1 cellular context compared by ENCODE assay signal in genomic region chr12:123457980-123458779, GRCh38.
TF ChIP-seq lines count a peak whose summit lies in the region.

Gene SNRNP35, plus strand, starts transcription at chr12:123458139. Its CDS starts 7,402 bp downstream, at chr12:123465541.

TF ChIP-seq in HepG2, 621 proteins besides CTCF, POLR2A, EP300 and RAD21 (continued from another document and continues in another):
- TF ChIP-seq, protein P1, sequence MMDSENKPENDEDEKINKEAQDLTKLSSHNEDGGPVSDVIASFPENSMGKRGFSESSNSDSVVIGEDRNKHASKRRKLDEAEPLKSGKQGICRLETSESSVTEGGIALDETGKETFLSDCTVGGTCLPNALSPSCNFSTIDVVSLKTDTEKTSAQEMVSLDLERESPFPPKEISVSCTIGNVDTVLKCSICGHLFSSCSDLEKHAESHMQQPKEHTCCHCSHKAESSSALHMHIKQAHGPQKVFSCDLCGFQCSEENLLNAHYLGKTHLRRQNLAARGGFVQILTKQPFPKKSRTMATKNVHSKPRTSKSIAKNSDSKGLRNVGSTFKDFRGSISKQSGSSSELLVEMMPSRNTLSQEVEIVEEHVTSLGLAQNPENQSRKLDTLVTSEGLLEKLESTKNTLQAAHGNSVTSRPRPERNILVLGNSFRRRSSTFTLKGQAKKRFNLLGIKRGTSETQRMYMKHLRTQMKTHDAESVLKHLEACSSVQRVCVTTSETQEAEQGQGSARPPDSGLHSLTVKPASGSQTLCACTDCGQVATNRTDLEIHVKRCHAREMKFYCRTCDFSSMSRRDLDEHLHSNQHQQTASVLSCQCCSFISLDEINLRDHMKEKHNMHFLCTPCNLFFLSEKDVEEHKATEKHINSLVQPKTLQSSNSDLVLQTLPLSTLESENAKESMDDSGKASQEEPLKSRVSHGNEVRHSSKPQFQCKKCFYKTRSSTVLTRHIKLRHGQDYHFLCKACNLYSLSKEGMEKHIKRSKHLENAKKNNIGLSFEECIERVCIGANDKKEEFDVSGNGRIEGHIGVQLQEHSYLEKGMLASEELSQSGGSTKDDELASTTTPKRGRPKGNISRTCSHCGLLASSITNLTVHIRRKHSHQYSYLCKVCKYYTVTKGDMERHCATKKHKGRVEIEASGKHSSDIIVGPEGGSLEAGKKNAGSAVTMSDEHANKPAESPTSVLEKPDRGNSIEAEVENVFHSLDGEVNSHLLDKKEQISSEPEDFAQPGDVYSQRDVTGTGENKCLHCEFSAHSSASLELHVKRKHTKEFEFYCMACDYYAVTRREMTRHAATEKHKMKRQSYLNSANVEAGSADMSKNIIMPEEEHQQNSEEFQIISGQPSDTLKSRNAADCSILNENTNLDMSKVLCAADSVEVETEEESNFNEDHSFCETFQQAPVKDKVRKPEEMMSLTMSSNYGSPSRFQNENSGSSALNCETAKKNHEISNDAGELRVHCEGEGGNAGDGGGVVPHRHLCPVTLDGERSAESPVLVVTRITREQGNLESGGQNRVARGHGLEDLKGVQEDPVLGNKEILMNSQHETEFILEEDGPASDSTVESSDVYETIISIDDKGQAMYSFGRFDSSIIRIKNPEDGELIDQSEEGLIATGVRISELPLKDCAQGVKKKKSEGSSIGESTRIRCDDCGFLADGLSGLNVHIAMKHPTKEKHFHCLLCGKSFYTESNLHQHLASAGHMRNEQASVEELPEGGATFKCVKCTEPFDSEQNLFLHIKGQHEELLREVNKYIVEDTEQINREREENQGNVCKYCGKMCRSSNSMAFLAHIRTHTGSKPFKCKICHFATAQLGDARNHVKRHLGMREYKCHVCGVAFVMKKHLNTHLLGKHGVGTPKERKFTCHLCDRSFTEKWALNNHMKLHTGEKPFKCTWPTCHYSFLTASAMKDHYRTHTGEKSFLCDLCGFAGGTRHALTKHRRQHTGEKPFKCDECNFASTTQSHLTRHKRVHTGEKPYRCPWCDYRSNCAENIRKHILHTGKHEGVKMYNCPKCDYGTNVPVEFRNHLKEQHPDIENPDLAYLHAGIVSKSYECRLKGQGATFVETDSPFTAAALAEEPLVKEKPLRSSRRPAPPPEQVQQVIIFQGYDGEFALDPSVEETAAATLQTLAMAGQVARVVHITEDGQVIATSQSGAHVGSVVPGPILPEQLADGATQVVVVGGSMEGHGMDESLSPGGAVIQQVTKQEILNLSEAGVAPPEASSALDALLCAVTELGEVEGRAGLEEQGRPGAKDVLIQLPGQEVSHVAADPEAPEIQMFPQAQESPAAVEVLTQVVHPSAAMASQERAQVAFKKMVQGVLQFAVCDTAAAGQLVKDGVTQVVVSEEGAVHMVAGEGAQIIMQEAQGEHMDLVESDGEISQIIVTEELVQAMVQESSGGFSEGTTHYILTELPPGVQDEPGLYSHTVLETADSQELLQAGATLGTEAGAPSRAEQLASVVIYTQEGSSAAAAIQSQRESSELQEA (CRISPR knock-in tag; IDR thresholded peaks at IDR 0.05; ENCODE audit: not compliant biosample characterization): no peak
- TF ChIP-seq KLF16 (CRISPR knock-in tag; IDR thresholded peaks at IDR 0.05) (peak in 1 of 2 experiments; percentile 79; a peak in 2 of 4 replicates), YY1 (IDR thresholded peaks at IDR 0.05; ENCODE audit: insufficient read depth, insufficient replicate concordance, low read depth, low read length) (peak; percentile 95), ZNF180 (CRISPR knock-in tag; IDR thresholded peaks at IDR 0.05; ENCODE audit: borderline replicate concordance, low read depth) (no peak), MIER3 (CRISPR knock-in tag; IDR thresholded peaks at IDR 0.05; ENCODE audit: borderline replicate concordance) (peak; percentile 61; the same call in 1 of the 2 replicates), ZMYM2 (CRISPR knock-in tag; IDR thresholded peaks at IDR 0.05) (peak; percentile 62; the same call in 1 of the 2 replicates), MYC (CRISPR knock-in tag; IDR thresholded peaks at IDR 0.05; ENCODE audit: borderline replicate concordance) (peak; percentile 60; the same call in 1 of the 2 replicates), ZZZ3 (CRISPR knock-in tag; IDR thresholded peaks at IDR 0.05; ENCODE audit: borderline replicate concordance) (no peak), ZNF720 (CRISPR knock-in tag; IDR thresholded peaks at IDR 0.05) (0 out of 2 replicates have a peak, but pooled peaks have one; percentile 42), TMF1 (CRISPR knock-in tag; IDR thresholded peaks at IDR 0.05; ENCODE audit: low read depth) (0 out of 2 replicates have a peak, but pooled peaks have one; percentile 63), ZNF547 (CRISPR knock-in tag; IDR thresholded peaks at IDR 0.05) (no peak), PHF20 (CRISPR knock-in tag; IDR thresholded peaks at IDR 0.05) (peak; percentile 88), SRY (CRISPR knock-in tag; IDR thresholded peaks at IDR 0.05) (peak; percentile 58), NFIC (IDR thresholded peaks at IDR 0.05; ENCODE audit: low read length) (0 out of 2 replicates have a peak, but pooled peaks have one; percentile 21), FOXO1 (CRISPR knock-in tag; IDR thresholded peaks at IDR 0.05) (peak; percentile 28; the same call in 1 of the 2 replicates), MLX (CRISPR knock-in tag; IDR thresholded peaks at IDR 0.05) (no peak), SOX13 (IDR thresholded peaks at IDR 0.05) (no peak), SOX13 (CRISPR knock-in tag; conservative IDR thresholded peaks at IDR 0.05 in 1 of 2, IDR thresholded peaks at IDR 0.05 in 1 of 2) (peak in 1 of 2 experiments; percentile 51; a peak in 1 of 4 replicates), ZNF143 (CRISPR knock-in tag; IDR thresholded peaks at IDR 0.05) (peak; percentile 26; the same call in 1 of the 2 replicates), FOXP1 (IDR thresholded peaks at IDR 0.05) (no peak), FOXP1 (CRISPR knock-in tag; IDR thresholded peaks at IDR 0.05) (no peak), ZNF644 (CRISPR knock-in tag; IDR thresholded peaks at IDR 0.05; ENCODE audit: low read depth) (0 out of 2 replicates have a peak, but pooled peaks have one; percentile 46), NR2F6 (IDR thresholded peaks at IDR 0.05) (0 out of 2 replicates have a peak, but pooled peaks have one; percentile 24), NR2F6 (CRISPR knock-in tag; IDR thresholded peaks at IDR 0.05) (no peak), RCOR2 (CRISPR knock-in tag; IDR thresholded peaks at IDR 0.05) (no peak), SMARCE1 (IDR thresholded peaks at IDR 0.05; ENCODE audit: borderline replicate concordance) (no peak)
- TF ChIP-seq, protein P2, sequence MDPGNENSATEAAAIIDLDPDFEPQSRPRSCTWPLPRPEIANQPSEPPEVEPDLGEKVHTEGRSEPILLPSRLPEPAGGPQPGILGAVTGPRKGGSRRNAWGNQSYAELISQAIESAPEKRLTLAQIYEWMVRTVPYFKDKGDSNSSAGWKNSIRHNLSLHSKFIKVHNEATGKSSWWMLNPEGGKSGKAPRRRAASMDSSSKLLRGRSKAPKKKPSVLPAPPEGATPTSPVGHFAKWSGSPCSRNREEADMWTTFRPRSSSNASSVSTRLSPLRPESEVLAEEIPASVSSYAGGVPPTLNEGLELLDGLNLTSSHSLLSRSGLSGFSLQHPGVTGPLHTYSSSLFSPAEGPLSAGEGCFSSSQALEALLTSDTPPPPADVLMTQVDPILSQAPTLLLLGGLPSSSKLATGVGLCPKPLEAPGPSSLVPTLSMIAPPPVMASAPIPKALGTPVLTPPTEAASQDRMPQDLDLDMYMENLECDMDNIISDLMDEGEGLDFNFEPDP (CRISPR knock-in tag; conservative IDR thresholded peaks at IDR 0.05): 0 out of 2 replicates have a peak, but pooled peaks have one; percentile 30
- TF ChIP-seq, protein P3, sequence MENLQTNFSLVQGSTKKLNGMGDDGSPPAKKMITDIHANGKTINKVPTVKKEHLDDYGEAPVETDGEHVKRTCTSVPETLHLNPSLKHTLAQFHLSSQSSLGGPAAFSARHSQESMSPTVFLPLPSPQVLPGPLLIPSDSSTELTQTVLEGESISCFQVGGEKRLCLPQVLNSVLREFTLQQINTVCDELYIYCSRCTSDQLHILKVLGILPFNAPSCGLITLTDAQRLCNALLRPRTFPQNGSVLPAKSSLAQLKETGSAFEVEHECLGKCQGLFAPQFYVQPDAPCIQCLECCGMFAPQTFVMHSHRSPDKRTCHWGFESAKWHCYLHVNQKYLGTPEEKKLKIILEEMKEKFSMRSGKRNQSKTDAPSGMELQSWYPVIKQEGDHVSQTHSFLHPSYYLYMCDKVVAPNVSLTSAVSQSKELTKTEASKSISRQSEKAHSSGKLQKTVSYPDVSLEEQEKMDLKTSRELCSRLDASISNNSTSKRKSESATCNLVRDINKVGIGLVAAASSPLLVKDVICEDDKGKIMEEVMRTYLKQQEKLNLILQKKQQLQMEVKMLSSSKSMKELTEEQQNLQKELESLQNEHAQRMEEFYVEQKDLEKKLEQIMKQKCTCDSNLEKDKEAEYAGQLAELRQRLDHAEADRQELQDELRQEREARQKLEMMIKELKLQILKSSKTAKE (CRISPR knock-in tag; IDR thresholded peaks at IDR 0.05; ENCODE audit: borderline replicate concordance): no peak
- TF ChIP-seq, protein P4, sequence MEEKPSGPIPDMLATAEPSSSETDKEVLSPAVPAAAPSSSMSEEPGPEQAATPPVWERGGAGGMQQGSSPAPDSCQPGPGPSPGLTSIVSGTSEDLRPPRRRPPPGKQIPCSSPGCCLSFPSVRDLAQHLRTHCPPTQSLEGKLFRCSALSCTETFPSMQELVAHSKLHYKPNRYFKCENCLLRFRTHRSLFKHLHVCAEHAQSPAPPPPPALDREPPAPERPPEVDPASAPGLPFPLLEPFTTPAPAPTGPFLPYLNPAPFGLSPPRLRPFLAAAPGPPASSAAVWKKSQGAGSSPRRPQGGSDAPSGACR (CRISPR knock-in tag; IDR thresholded peaks at IDR 0.05): 0 out of 2 replicates have a peak, but pooled peaks have one; percentile 76
- TF ChIP-seq, protein P5, sequence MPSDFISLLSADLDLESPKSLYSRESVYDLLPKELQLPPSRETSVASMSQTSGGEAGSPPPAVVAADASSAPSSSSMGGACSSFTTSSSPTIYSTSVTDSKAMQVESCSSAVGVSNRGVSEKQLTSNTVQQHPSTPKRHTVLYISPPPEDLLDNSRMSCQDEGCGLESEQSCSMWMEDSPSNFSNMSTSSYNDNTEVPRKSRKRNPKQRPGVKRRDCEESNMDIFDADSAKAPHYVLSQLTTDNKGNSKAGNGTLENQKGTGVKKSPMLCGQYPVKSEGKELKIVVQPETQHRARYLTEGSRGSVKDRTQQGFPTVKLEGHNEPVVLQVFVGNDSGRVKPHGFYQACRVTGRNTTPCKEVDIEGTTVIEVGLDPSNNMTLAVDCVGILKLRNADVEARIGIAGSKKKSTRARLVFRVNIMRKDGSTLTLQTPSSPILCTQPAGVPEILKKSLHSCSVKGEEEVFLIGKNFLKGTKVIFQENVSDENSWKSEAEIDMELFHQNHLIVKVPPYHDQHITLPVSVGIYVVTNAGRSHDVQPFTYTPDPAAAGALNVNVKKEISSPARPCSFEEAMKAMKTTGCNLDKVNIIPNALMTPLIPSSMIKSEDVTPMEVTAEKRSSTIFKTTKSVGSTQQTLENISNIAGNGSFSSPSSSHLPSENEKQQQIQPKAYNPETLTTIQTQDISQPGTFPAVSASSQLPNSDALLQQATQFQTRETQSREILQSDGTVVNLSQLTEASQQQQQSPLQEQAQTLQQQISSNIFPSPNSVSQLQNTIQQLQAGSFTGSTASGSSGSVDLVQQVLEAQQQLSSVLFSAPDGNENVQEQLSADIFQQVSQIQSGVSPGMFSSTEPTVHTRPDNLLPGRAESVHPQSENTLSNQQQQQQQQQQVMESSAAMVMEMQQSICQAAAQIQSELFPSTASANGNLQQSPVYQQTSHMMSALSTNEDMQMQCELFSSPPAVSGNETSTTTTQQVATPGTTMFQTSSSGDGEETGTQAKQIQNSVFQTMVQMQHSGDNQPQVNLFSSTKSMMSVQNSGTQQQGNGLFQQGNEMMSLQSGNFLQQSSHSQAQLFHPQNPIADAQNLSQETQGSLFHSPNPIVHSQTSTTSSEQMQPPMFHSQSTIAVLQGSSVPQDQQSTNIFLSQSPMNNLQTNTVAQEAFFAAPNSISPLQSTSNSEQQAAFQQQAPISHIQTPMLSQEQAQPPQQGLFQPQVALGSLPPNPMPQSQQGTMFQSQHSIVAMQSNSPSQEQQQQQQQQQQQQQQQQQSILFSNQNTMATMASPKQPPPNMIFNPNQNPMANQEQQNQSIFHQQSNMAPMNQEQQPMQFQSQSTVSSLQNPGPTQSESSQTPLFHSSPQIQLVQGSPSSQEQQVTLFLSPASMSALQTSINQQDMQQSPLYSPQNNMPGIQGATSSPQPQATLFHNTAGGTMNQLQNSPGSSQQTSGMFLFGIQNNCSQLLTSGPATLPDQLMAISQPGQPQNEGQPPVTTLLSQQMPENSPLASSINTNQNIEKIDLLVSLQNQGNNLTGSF (CRISPR knock-in tag; IDR thresholded peaks at IDR 0.05): peak; percentile 44
- TF ChIP-seq, protein P6, sequence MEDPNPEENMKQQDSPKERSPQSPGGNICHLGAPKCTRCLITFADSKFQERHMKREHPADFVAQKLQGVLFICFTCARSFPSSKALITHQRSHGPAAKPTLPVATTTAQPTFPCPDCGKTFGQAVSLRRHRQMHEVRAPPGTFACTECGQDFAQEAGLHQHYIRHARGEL (CRISPR knock-in tag; IDR thresholded peaks at IDR 0.05): 0 out of 2 replicates have a peak, but pooled peaks have one; percentile 30
- TF ChIP-seq, protein P7, sequence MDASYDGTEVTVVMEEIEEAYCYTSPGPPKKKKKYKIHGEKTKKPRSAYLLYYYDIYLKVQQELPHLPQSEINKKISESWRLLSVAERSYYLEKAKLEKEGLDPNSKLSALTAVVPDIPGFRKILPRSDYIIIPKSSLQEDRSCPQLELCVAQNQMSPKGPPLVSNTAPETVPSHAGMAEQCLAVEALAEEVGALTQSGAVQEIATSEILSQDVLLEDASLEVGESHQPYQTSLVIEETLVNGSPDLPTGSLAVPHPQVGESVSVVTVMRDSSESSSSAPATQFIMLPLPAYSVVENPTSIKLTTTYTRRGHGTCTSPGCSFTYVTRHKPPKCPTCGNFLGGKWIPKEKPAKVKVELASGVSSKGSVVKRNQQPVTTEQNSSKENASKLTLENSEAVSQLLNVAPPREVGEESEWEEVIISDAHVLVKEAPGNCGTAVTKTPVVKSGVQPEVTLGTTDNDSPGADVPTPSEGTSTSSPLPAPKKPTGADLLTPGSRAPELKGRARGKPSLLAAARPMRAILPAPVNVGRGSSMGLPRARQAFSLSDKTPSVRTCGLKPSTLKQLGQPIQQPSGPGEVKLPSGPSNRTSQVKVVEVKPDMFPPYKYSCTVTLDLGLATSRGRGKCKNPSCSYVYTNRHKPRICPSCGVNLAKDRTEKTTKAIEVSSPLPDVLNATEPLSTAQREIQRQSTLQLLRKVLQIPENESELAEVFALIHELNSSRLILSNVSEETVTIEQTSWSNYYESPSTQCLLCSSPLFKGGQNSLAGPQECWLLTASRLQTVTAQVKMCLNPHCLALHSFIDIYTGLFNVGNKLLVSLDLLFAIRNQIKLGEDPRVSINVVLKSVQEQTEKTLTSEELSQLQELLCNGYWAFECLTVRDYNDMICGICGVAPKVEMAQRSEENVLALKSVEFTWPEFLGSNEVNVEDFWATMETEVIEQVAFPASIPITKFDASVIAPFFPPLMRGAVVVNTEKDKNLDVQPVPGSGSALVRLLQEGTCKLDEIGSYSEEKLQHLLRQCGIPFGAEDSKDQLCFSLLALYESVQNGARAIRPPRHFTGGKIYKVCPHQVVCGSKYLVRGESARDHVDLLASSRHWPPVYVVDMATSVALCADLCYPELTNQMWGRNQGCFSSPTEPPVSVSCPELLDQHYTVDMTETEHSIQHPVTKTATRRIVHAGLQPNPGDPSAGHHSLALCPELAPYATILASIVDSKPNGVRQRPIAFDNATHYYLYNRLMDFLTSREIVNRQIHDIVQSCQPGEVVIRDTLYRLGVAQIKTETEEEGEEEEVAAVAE (CRISPR knock-in tag; IDR thresholded peaks at IDR 0.05; ENCODE audit: borderline replicate concordance): peak; percentile 72; the same call in 1 of the 2 replicates
